ENCODE assay signal across 20 cellular contexts in the genomic region with DNA sequence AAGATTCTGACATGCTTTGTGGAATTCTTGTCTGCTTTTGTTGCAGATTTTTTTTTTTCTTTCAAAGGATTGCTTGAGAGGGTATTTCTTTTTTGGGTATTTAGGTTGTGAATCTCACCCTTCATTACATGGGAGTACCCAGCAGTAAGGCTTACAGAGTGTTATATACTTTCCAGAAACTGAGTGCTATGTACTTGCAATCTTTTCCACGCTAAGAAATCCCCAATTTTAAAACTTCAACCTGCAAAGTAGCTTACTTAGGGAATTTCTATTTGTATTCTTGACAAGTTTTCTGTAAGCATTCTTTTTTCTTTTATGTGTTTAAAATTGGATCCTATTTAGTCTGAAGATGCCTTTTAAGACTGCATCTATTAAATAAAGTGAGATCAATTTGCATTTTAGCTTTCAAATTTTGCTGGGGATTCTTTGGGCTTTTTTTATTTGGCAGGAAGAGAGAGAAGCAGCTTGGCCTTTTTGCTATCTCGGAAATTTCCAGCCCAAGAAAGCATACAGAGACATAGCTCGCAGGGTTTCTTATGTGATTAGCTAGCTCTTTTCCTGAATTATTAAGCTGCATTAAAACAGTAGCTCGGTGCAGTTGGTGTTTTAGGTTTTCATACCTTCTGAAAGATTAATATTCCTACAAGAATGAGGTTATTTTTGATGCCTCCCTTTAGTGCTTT. TPM values are rescaled to one million over a fixed set of nuclear protein-coding genes. Genes with fewer than 3 reads are reported as not detected.
DNase-seq lines count a peak whose midpoint lies in the region; ATAC-seq and TF ChIP-seq lines count a peak whose summit lies in the region.
"Had no signal": no experiment of that assay in that cellular context is flagged by ENCODE, and none has a peak within 500 bp of the region (broad histone marks: within the 10 kb centered on the region; RNA-seq: fewer than 3 reads in every experiment).

No MANE protein-coding gene starts in this region.

- H3K4me1 ChIP-seq in CD4-positive, CD25-positive, alpha-beta regulatory T cell (ENCODE audit: control insufficient read depth, insufficient read depth, low read length, poor library complexity, severe bottlenecking) = peaks cover 32% of the 10 kb centered on the region
- peaks cover 2 to 7% of the 10 kb centered on the region in 2 donors for H3K4me1 ChIP-seq in left lung
- H3K4me1 ChIP-seq in right atrium auricular region = peaks cover 0 to 2% of the 10 kb centered on the region in 2 donors

- H3K27me3 ChIP-seq in CD4-positive, CD25-positive, alpha-beta regulatory T cell (ENCODE audit: control insufficient read depth, insufficient read depth, low read length) = no peaks in the 10 kb centered on the region
- H3K27me3 ChIP-seq in left lung (no peaks in the 10 kb centered on the region), right atrium auricular region (no peaks in the 10 kb centered on the region)
- H3K27me3 ChIP-seq: body of pancreas, esophagus muscularis mucosa, tibial artery had no signal

- H3K4me3 ChIP-seq in CD4-positive, CD25-positive, alpha-beta regulatory T cell (ENCODE audit: low read depth, low read length) = no peak overlapping the region
- H3K4me3 ChIP-seq in left lung = no peak overlapping the region
- H3K4me3 ChIP-seq in right atrium auricular region = no peak overlapping the region
- H3K4me3 ChIP-seq: body of pancreas, esophagus muscularis mucosa, GM23338, tibial artery had no signal

- H3K9me3 Mint-ChIP-seq in CD4-positive, CD25-positive, alpha-beta regulatory T cell = no peaks in the 10 kb centered on the region
- no peaks in the 10 kb centered on the region for H3K9me3 Mint-ChIP-seq in IgD-negative memory B cell
- H3K9me3 Mint-ChIP-seq in activated naive CD8-positive, alpha-beta T cell treated with anti-CD3 and anti-CD28 coated beads, Interleukin-2, amount 50 U/mL, for 24 hours = no peaks in the 10 kb centered on the region
- no peaks in the 10 kb centered on the region for H3K9me3 Mint-ChIP-seq in naive thymus-derived CD8-positive, alpha-beta T cell
- H3K9me3 Mint-ChIP-seq: GM23338 had no signal

- no peaks in the 10 kb centered on the region for H3K27me3 Mint-ChIP-seq in CD4-positive, CD25-positive, alpha-beta regulatory T cell
- no peaks in the 10 kb centered on the region for H3K27me3 Mint-ChIP-seq in IgD-negative memory B cell
- H3K27me3 Mint-ChIP-seq in activated naive CD8-positive, alpha-beta T cell treated with anti-CD3 and anti-CD28 coated beads, Interleukin-2, amount 50 U/mL, for 24 hours = no peaks in the 10 kb centered on the region
- H3K27me3 Mint-ChIP-seq in naive thymus-derived CD8-positive, alpha-beta T cell = no peaks in the 10 kb centered on the region

- intact Hi-C loops in left lung (cut with DNase I) = no loop called here

- DNase-seq in CD4-positive, CD25-positive, alpha-beta regulatory T cell = no peak
- no peak for DNase-seq in activated naive CD8-positive, alpha-beta T cell treated with anti-CD3 and anti-CD28 coated beads, Interleukin-2, amount 50 U/mL, for 24 hours
- no peak for DNase-seq in naive thymus-derived CD8-positive, alpha-beta T cell
- DNase-seq in left lung (no peak), amniotic stem cell (lab: John Stamatoyannopoulos, UW) (no peak), right atrium auricular region (ENCODE audit: low spot score) (no peak), dedifferentiated amniotic fluid mesenchymal stem cell (ENCODE audit: extremely low spot score) (no peak)
- DNase-seq: activated CD4-positive, alpha-beta T cell treated with anti-CD3 and anti-CD28 coated beads for 4 hours; body of pancreas; glutamatergic neuron; KG1; mesendoderm; NCI-H1417 treated with DMSO at 0.1 percent for 48 hours; NCI-H345; occipital lobe; SIG-M5; tibial artery had no signal

- peak overlapping the region; percentile 26 to 93 (median 55) for H3K27ac Mint-ChIP-seq in CD4-positive, CD25-positive, alpha-beta regulatory T cell
- peak overlapping the region; percentile 11 to 59 (median 50) for H3K27ac Mint-ChIP-seq in IgD-negative memory B cell
- H3K27ac Mint-ChIP-seq in activated naive CD8-positive, alpha-beta T cell treated with anti-CD3 and anti-CD28 coated beads, Interleukin-2, amount 50 U/mL, for 24 hours = peak overlapping the region; percentile 74
- peak overlapping the region in 9 of 10 donors; percentile 2 to 87 (median 72) for H3K27ac Mint-ChIP-seq in naive thymus-derived CD8-positive, alpha-beta T cell

- peaks cover 36 to 83% (median 64%) of the 10 kb centered on the region in 4 donors for H3K4me1 Mint-ChIP-seq in CD4-positive, CD25-positive, alpha-beta regulatory T cell
- peaks cover 44 to 55% (median 53%) of the 10 kb centered on the region in 3 donors for H3K4me1 Mint-ChIP-seq in IgD-negative memory B cell
- peaks cover 82% of the 10 kb centered on the region for H3K4me1 Mint-ChIP-seq in activated naive CD8-positive, alpha-beta T cell treated with anti-CD3 and anti-CD28 coated beads, Interleukin-2, amount 50 U/mL, for 24 hours
- H3K4me1 Mint-ChIP-seq in naive thymus-derived CD8-positive, alpha-beta T cell = peaks cover 35 to 82% (median 75%) of the 10 kb centered on the region in 4 donors

- H3K27ac ChIP-seq in CD4-positive, CD25-positive, alpha-beta regulatory T cell (ENCODE audit: insufficient read depth, low read length, poor library complexity, severe bottlenecking) = peak overlapping the region; percentile 34
- H3K27ac ChIP-seq in left lung (no peak overlapping the region), right atrium auricular region (no peak overlapping the region)
- H3K27ac ChIP-seq: body of pancreas, esophagus muscularis mucosa, tibial artery had no signal

- POLR2A ChIA-PET in naive thymus-derived CD8-positive, alpha-beta T cell (lab: Charles Lee) = no interaction called here

- H3K4me3 Mint-ChIP-seq in CD4-positive, CD25-positive, alpha-beta regulatory T cell = peak overlapping the region in 2 of 4 donors; percentile 7 to 28
- peak overlapping the region in 1 of 4 donors; percentile 75 for H3K4me3 Mint-ChIP-seq in IgD-negative memory B cell
- no peak overlapping the region for H3K4me3 Mint-ChIP-seq in activated naive CD8-positive, alpha-beta T cell treated with anti-CD3 and anti-CD28 coated beads, Interleukin-2, amount 50 U/mL, for 24 hours
- H3K4me3 Mint-ChIP-seq in naive thymus-derived CD8-positive, alpha-beta T cell = peak overlapping the region in 2 of 10 donors; percentile 5 to 11
- H3K4me3 Mint-ChIP-seq: GM23338 had no signal

- H3K36me3 ChIP-seq in CD4-positive, CD25-positive, alpha-beta regulatory T cell (ENCODE audit: control insufficient read depth, insufficient read depth, low read length) = peaks cover 79% of the 10 kb centered on the region
- H3K36me3 ChIP-seq in left lung = peaks cover 0 to 44% of the 10 kb centered on the region in 2 donors
- no peaks in the 10 kb centered on the region for H3K36me3 ChIP-seq in right atrium auricular region

- peaks cover 52% of the 10 kb centered on the region for H3K36me3 Mint-ChIP-seq in CD4-positive, CD25-positive, alpha-beta regulatory T cell
- peaks cover under 1% of the 10 kb centered on the region for H3K36me3 Mint-ChIP-seq in IgD-negative memory B cell
- peaks cover 67% of the 10 kb centered on the region for H3K36me3 Mint-ChIP-seq in activated naive CD8-positive, alpha-beta T cell treated with anti-CD3 and anti-CD28 coated beads, Interleukin-2, amount 50 U/mL, for 24 hours (ENCODE audit: low read depth)
- H3K36me3 Mint-ChIP-seq in naive thymus-derived CD8-positive, alpha-beta T cell = peaks cover 5 to 82% (median 17%) of the 10 kb centered on the region in 3 donors

- no peak for ATAC-seq in CD4-positive, CD25-positive, alpha-beta regulatory T cell (ENCODE audit: low read depth in 2 of 2)
- no peak for ATAC-seq in activated naive CD8-positive, alpha-beta T cell treated with anti-CD3 and anti-CD28 coated beads, Interleukin-2, amount 50 U/mL, for 24 hours
- ATAC-seq in naive thymus-derived CD8-positive, alpha-beta T cell = no peak
- ATAC-seq in left lung = no peak
- ATAC-seq: body of pancreas, GM23338 had no signal

- no peak for TF ChIP-seq CTCF in left lung (IDR thresholded peaks at IDR 0.05)
- TF ChIP-seq CTCF in right atrium auricular region (IDR thresholded peaks at IDR 0.05) = no peak

- no peaks in the 10 kb centered on the region for H3K9me3 ChIP-seq in CD4-positive, CD25-positive, alpha-beta regulatory T cell (ENCODE audit: control insufficient read depth in 2 of 2, low read length in 2 of 2)
- H3K9me3 ChIP-seq in left lung (no peaks in the 10 kb centered on the region), right atrium auricular region (no peaks in the 10 kb centered on the region)
- H3K9me3 ChIP-seq: body of pancreas, esophagus muscularis mucosa, tibial artery had no signal

RNA-seq across cellular contexts. Expression of a gene that starts 42.6 kb away (rescaled TPM):
- total RNA-seq in CD4-positive, CD25-positive, alpha-beta regulatory T cell = not detected
- under 1 TPM; 0.09 to 0.20 (median 0.17) TPM for polyA plus RNA-seq in CD4-positive, CD25-positive, alpha-beta regulatory T cell
- not detected for polyA plus RNA-seq in IgD-negative memory B cell
- total RNA-seq in naive thymus-derived CD8-positive, alpha-beta T cell = not detected
- polyA plus RNA-seq in naive thymus-derived CD8-positive, alpha-beta T cell = not detected
- total RNA-seq in left lung (under 1 TPM; 0.97 to 0.99 TPM), right atrium auricular region (under 1 TPM; 0.33 to 0.39 TPM)
- total RNA-seq: body of pancreas had no signal

RNA-seq across cellular contexts. Expression of a gene that starts 56.7 kb away (rescaled TPM):
- total RNA-seq in CD4-positive, CD25-positive, alpha-beta regulatory T cell = not detected
- polyA plus RNA-seq in CD4-positive, CD25-positive, alpha-beta regulatory T cell = not detected
- polyA plus RNA-seq in IgD-negative memory B cell = not detected
- not detected for total RNA-seq in naive thymus-derived CD8-positive, alpha-beta T cell
- polyA plus RNA-seq in naive thymus-derived CD8-positive, alpha-beta T cell = not detected
- total RNA-seq in left lung = under 1 TPM; 0.32 to 0.37 TPM
- not detected for total RNA-seq in right atrium auricular region
- total RNA-seq: body of pancreas, esophagus muscularis mucosa, GM23338, occipital lobe had no signal
- polyA plus RNA-seq: GM23338 had no signal
